In the genomic region with DNA sequence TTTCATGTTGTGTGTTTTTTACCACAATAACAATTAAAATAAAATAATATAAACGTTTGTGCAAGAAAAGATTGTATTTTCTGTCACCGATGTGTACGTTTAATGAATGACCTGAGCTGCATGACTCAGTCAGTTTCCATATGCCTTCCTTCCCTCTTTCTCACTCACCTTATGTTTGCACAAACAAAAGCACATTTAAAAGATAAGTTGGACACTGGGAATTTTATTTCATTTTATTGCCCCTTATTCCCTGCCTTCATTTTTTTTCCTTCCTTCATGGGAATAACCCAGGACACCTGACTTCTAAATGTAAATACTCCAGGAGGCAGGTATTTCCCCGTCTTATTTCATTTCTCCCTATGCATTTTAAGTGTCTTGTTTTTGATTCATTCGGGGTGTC, we compare ENCODE assay signal across 11 cellular contexts.
DNase-seq lines count a peak whose midpoint lies in the region; ATAC-seq and TF ChIP-seq lines count a peak whose summit lies in the region.
"Had no signal": no experiment of that assay in that cellular context is flagged by ENCODE, and none has a peak within 500 bp of the region (broad histone marks: within the 10 kb centered on the region; RNA-seq: fewer than 3 reads in every experiment).

No MANE protein-coding gene starts in this region.

- peaks cover 22% of the 10 kb centered on the region for H3K27me3 Mint-ChIP-seq in activated CD4-positive, alpha-beta T cell treated with anti-CD3 and anti-CD28 coated beads, Interleukin-2, amount 10 ng/mL, durations not matched to agents 24 days and 14 days
- H3K27me3 Mint-ChIP-seq in central memory CD8-positive, alpha-beta T cell, result no peaks in the 10 kb centered on the region

- in situ Hi-C loops in GM13976 (cut with MboI; ENCODE audit: low sequenced_read_pairs, unreplicated experiment), result no loop called here

- H3K4me3 Mint-ChIP-seq in activated CD4-positive, alpha-beta T cell treated with anti-CD3 and anti-CD28 coated beads, Interleukin-2, amount 10 ng/mL, durations not matched to agents 24 days and 14 days, result peak overlapping the region; percentile 11
- H3K4me3 Mint-ChIP-seq in central memory CD8-positive, alpha-beta T cell, result peak overlapping the region; percentile 68
- peak overlapping the region; percentile 22 for H3K4me3 Mint-ChIP-seq in stimulated activated effector memory CD8-positive, alpha-beta T cell treated with anti-CD3 and anti-CD28 coated beads, Interleukin-12 subunit alpha, Interleukin-12 subunit beta, amount 100 ng/mL, for 72 hours

- H3K36me3 ChIP-seq in OCI-LY3 (replicated peaks; ENCODE audit: low read depth, low read length), result no peaks in the 10 kb centered on the region
- H3K36me3 ChIP-seq: prostate gland had no signal

- H3K27me3 ChIP-seq in OCI-LY3 (ENCODE audit: low read depth, low read length), result peaks cover 14% of the 10 kb centered on the region

- peaks cover 15% of the 10 kb centered on the region for H3K4me1 ChIP-seq in OCI-LY3 (ENCODE audit: low read length)
- H3K4me1 ChIP-seq: prostate gland had no signal

- DNase-seq in activated CD4-positive, alpha-beta T cell treated with anti-CD3 and anti-CD28 coated beads, Interleukin-2, amount 10 ng/mL, durations not matched to agents 24 days and 14 days, result no peak
- no peak for DNase-seq in activated CD4-positive, alpha-beta T cell treated with anti-CD3 and anti-CD28 coated beads for 48 hours
- no peak for DNase-seq in central memory CD8-positive, alpha-beta T cell (ENCODE audit: low spot score in 2 of 2)
- no peak for DNase-seq in stimulated activated effector memory CD8-positive, alpha-beta T cell treated with anti-CD3 and anti-CD28 coated beads, Interleukin-12 subunit alpha, Interleukin-12 subunit beta, amount 100 ng/mL, for 72 hours (ENCODE audit: low spot score in 2 of 2)
- no peak for DNase-seq in GM13976 (ENCODE audit: low spot score)
- DNase-seq: foreskin melanocyte had no signal

- H3K79me2 ChIP-seq in OCI-LY3 (ENCODE audit: low read length), result no peaks in the 10 kb centered on the region

- no peak overlapping the region; the same call in 1 of the 2 replicates for H2AFZ ChIP-seq in OCI-LY3 (ENCODE audit: low read depth, low read length)

- H3K9me3 Mint-ChIP-seq in activated CD4-positive, alpha-beta T cell treated with anti-CD3 and anti-CD28 coated beads, Interleukin-2, amount 10 ng/mL, durations not matched to agents 24 days and 14 days, result no peaks in the 10 kb centered on the region
- no peaks in the 10 kb centered on the region for H3K9me3 Mint-ChIP-seq in central memory CD8-positive, alpha-beta T cell
- no peaks in the 10 kb centered on the region for H3K9me3 Mint-ChIP-seq in stimulated activated effector memory CD8-positive, alpha-beta T cell treated with anti-CD3 and anti-CD28 coated beads, Interleukin-12 subunit alpha, Interleukin-12 subunit beta, amount 100 ng/mL, for 72 hours
- H3K9me3 Mint-ChIP-seq: type B pancreatic cell had no signal

- no peak overlapping the region for H3K9ac ChIP-seq in OCI-LY3 (ENCODE audit: low read length)

- peak overlapping the region; percentile 53 for H3K4me3 ChIP-seq in OCI-LY3 (ENCODE audit: low read length)
- H3K4me3 ChIP-seq: prostate gland had no signal

- H3K4me1 Mint-ChIP-seq in activated CD4-positive, alpha-beta T cell treated with anti-CD3 and anti-CD28 coated beads, Interleukin-2, amount 10 ng/mL, durations not matched to agents 24 days and 14 days, result peaks cover 31% of the 10 kb centered on the region
- H3K4me1 Mint-ChIP-seq in central memory CD8-positive, alpha-beta T cell, result peaks cover 45% of the 10 kb centered on the region
- peaks cover 45% of the 10 kb centered on the region for H3K4me1 Mint-ChIP-seq in stimulated activated effector memory CD8-positive, alpha-beta T cell treated with anti-CD3 and anti-CD28 coated beads, Interleukin-12 subunit alpha, Interleukin-12 subunit beta, amount 100 ng/mL, for 72 hours

- no peaks in the 10 kb centered on the region for H4K20me1 ChIP-seq in OCI-LY3 (ENCODE audit: insufficient read depth, low read length)

- TF ChIP-seq CTCF in OCI-LY3 (IDR thresholded peaks at IDR 0.05; ENCODE audit: low read depth, low read length), result no peak
- TF ChIP-seq CTCF in GM13976 (IDR thresholded peaks at IDR 0.05; ENCODE audit: borderline replicate concordance, control extremely low read depth, extremely low read depth, insufficient read depth, missing control alignments), result no peak

- no peaks in the 10 kb centered on the region for H3K36me3 Mint-ChIP-seq in activated CD4-positive, alpha-beta T cell treated with anti-CD3 and anti-CD28 coated beads, Interleukin-2, amount 10 ng/mL, durations not matched to agents 24 days and 14 days (ENCODE audit: low read depth)
- peaks cover 8% of the 10 kb centered on the region for H3K36me3 Mint-ChIP-seq in central memory CD8-positive, alpha-beta T cell (ENCODE audit: insufficient read depth)
- no peaks in the 10 kb centered on the region for H3K36me3 Mint-ChIP-seq in stimulated activated effector memory CD8-positive, alpha-beta T cell treated with anti-CD3 and anti-CD28 coated beads, Interleukin-12 subunit alpha, Interleukin-12 subunit beta, amount 100 ng/mL, for 72 hours
- H3K36me3 Mint-ChIP-seq: type B pancreatic cell had no signal

- intact Hi-C loops in activated CD4-positive, alpha-beta T cell treated with anti-CD3 and anti-CD28 coated beads, Interleukin-2, amount 10 ng/mL, durations not matched to agents 24 days and 14 days (cut with micrococcal nuclease), result no loop called here

- H3K27ac Mint-ChIP-seq in activated CD4-positive, alpha-beta T cell treated with anti-CD3 and anti-CD28 coated beads, Interleukin-2, amount 10 ng/mL, durations not matched to agents 24 days and 14 days, result peak overlapping the region; percentile 79
- peak overlapping the region; percentile 99 for H3K27ac Mint-ChIP-seq in central memory CD8-positive, alpha-beta T cell (ENCODE audit: low read depth)
- H3K27ac Mint-ChIP-seq in stimulated activated effector memory CD8-positive, alpha-beta T cell treated with anti-CD3 and anti-CD28 coated beads, Interleukin-12 subunit alpha, Interleukin-12 subunit beta, amount 100 ng/mL, for 72 hours, result peak overlapping the region; percentile 17
- H3K27ac Mint-ChIP-seq: type B pancreatic cell had no signal

- no peaks in the 10 kb centered on the region for H3K9me3 ChIP-seq in OCI-LY3 (ENCODE audit: insufficient read depth, low read length)
- H3K9me3 ChIP-seq: prostate gland had no signal

- H3K27ac ChIP-seq in OCI-LY3 (ENCODE audit: low read length), result no peak overlapping the region
- H3K27ac ChIP-seq: prostate gland had no signal

- no peak for ATAC-seq in central memory CD8-positive, alpha-beta T cell (replicated peaks; ENCODE audit: extremely low read depth, poor library complexity, severe bottlenecking)
- no peak for ATAC-seq in stimulated activated effector memory CD8-positive, alpha-beta T cell treated with anti-CD3 and anti-CD28 coated beads, Interleukin-12 subunit alpha, Interleukin-12 subunit beta, amount 100 ng/mL, for 72 hours
- ATAC-seq in HG03354 (IDR thresholded peaks at IDR 0.05; ENCODE audit: poor library complexity, severe bottlenecking, unreplicated experiment) (no peak), HG03196 (IDR thresholded peaks at IDR 0.05; ENCODE audit: unreplicated experiment) (no peak)

- H3K4me2 ChIP-seq in OCI-LY3 (ENCODE audit: low read length), result peak overlapping the region; percentile 72

Comparison
In these comparisons a context has a peak if more than half of its experiments do, and no peak if none do; other contexts are left out.
1. H3K27ac Mint-ChIP-seq: peak in every context shown above with its lines; median percentile 99 in central memory CD8-positive, alpha-beta T cell; 79 in activated CD4-positive, alpha-beta T cell treated with anti-CD3 and anti-CD28 coated beads, Interleukin-2, amount 10 ng/mL, durations not matched to agents 24 days and 14 days; 17 in stimulated activated effector memory CD8-positive, alpha-beta T cell treated with anti-CD3 and anti-CD28 coated beads, Interleukin-12 subunit alpha, Interleukin-12 subunit beta, amount 100 ng/mL, for 72 hours.
2. H3K4me3 Mint-ChIP-seq: peak in every context shown above with its lines; median percentile 68 in central memory CD8-positive, alpha-beta T cell; 22 in stimulated activated effector memory CD8-positive, alpha-beta T cell treated with anti-CD3 and anti-CD28 coated beads, Interleukin-12 subunit alpha, Interleukin-12 subunit beta, amount 100 ng/mL, for 72 hours; 11 in activated CD4-positive, alpha-beta T cell treated with anti-CD3 and anti-CD28 coated beads, Interleukin-2, amount 10 ng/mL, durations not matched to agents 24 days and 14 days.